ENCODE assay signal across 1 cellular context in the genomic region with DNA sequence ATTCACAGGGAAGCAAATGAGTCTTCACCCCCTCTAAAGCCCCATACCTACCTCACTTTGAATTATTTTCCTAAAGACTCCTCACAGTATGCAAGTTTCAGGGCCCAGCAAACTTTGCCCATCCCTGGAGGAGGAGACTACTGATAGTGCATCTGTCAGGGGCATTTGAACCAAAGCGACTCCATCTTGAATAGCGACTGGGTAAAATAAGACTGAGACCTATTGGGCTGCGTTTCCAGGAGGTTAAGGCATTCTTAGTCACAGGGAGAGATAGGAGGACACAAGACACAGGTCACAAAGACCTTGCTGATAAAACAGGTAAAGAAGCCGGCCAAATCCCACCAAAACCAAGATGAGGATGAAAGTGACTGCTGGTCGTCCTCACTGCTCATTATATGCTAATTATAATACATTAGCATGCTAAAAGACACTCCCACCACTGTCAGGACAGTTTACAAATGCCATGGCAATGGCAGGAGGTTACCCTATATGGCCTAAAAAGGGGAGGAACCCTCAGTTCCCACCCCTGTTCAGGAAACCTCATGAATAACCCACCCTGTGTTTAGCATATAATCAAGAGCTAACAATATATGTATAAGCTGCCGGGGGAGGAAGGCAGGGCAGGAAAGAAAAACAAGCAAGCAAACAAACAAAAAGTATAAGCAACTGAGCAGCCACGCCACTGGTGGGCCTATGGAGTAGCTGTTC.
A peak's percentile ranks its signal among the peaks of the same experiment; 100 is the strongest.
TF ChIP-seq lines count a peak whose summit lies in the region.

No MANE protein-coding gene starts in this region.

TF ChIP-seq in K562, 482 proteins besides CTCF, POLR2A, EP300 and RAD21 (continued from another document and continues in another):
- TF ChIP-seq AFF1 (IDR thresholded peaks at IDR 0.05; ENCODE audit: low read depth in 1 of 2, partially characterized antibody in 2 of 2) (no peak), ZBTB8A (IDR thresholded peaks at IDR 0.05; ENCODE audit: partially characterized antibody) (no peak), IRF9 (tag; IDR thresholded peaks at IDR 0.05) (peak; percentile 92), FUS (optimal IDR thresholded peaks at IDR 0.05; ENCODE audit: low read depth, low read length) (no peak), ZNF354B (CRISPR knock-in tag; IDR thresholded peaks at IDR 0.05) (no peak), BHLHE40 (IDR thresholded peaks at IDR 0.05; ENCODE audit: low read length) (no peak), FOXA3 (CRISPR knock-in tag; conservative IDR thresholded peaks at IDR 0.05 in 1 of 2, IDR thresholded peaks at IDR 0.05 in 1 of 2) (no peak), TAL1 (IDR thresholded peaks at IDR 0.05) (no peak), TEAD2 (tag; IDR thresholded peaks at IDR 0.05) (peak; percentile 89), ZNF175 (CRISPR knock-in tag; IDR thresholded peaks at IDR 0.05; ENCODE audit: low read depth) (peak; percentile 92), RBM15 (IDR thresholded peaks at IDR 0.05; ENCODE audit: insufficient read depth, low read length) (no peak), REST (CRISPR knock-in tag; IDR thresholded peaks at IDR 0.05; ENCODE audit: low read depth) (no peak), ZNF12 (CRISPR knock-in tag; IDR thresholded peaks at IDR 0.05) (no peak), ZNF592 (IDR thresholded peaks at IDR 0.05) (peak; percentile 100), FOS (IDR thresholded peaks at IDR 0.05; ENCODE audit: extremely low read depth, insufficient read length) (no peak), PHF21A (IDR thresholded peaks at IDR 0.05; ENCODE audit: borderline replicate concordance, low read depth) (no peak), CHD1 (IDR thresholded peaks at IDR 0.05; ENCODE audit: low read length) (no peak), ZBTB7A (IDR thresholded peaks at IDR 0.05; ENCODE audit: borderline replicate concordance, control insufficient read depth, low read depth, low read length) (no peak), CXXC5 (CRISPR knock-in tag; IDR thresholded peaks at IDR 0.05) (peak; percentile 89)
- TF ChIP-seq, protein P1, sequence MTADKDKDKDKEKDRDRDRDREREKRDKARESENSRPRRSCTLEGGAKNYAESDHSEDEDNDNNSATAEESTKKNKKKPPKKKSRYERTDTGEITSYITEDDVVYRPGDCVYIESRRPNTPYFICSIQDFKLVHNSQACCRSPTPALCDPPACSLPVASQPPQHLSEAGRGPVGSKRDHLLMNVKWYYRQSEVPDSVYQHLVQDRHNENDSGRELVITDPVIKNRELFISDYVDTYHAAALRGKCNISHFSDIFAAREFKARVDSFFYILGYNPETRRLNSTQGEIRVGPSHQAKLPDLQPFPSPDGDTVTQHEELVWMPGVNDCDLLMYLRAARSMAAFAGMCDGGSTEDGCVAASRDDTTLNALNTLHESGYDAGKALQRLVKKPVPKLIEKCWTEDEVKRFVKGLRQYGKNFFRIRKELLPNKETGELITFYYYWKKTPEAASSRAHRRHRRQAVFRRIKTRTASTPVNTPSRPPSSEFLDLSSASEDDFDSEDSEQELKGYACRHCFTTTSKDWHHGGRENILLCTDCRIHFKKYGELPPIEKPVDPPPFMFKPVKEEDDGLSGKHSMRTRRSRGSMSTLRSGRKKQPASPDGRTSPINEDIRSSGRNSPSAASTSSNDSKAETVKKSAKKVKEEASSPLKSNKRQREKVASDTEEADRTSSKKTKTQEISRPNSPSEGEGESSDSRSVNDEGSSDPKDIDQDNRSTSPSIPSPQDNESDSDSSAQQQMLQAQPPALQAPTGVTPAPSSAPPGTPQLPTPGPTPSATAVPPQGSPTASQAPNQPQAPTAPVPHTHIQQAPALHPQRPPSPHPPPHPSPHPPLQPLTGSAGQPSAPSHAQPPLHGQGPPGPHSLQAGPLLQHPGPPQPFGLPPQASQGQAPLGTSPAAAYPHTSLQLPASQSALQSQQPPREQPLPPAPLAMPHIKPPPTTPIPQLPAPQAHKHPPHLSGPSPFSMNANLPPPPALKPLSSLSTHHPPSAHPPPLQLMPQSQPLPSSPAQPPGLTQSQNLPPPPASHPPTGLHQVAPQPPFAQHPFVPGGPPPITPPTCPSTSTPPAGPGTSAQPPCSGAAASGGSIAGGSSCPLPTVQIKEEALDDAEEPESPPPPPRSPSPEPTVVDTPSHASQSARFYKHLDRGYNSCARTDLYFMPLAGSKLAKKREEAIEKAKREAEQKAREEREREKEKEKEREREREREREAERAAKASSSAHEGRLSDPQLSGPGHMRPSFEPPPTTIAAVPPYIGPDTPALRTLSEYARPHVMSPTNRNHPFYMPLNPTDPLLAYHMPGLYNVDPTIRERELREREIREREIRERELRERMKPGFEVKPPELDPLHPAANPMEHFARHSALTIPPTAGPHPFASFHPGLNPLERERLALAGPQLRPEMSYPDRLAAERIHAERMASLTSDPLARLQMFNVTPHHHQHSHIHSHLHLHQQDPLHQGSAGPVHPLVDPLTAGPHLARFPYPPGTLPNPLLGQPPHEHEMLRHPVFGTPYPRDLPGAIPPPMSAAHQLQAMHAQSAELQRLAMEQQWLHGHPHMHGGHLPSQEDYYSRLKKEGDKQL (CRISPR knock-in tag; IDR thresholded peaks at IDR 0.05; ENCODE audit: borderline replicate concordance) = no peak
- TF ChIP-seq, protein P2, sequence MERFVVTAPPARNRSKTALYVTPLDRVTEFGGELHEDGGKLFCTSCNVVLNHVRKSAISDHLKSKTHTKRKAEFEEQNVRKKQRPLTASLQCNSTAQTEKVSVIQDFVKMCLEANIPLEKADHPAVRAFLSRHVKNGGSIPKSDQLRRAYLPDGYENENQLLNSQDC (CRISPR knock-in tag; IDR thresholded peaks at IDR 0.05) = no peak
- TF ChIP-seq, protein P3, sequence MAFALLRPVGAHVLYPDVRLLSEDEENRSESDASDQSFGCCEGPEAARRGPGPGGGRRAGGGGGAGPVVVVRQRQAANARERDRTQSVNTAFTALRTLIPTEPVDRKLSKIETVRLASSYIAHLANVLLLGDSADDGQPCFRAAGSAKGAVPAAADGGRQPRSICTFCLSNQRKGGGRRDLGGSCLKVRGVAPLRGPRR (CRISPR knock-in tag; IDR thresholded peaks at IDR 0.05) = peak; percentile 62; the same call in 1 of the 2 replicates
- TF ChIP-seq, protein P4, sequence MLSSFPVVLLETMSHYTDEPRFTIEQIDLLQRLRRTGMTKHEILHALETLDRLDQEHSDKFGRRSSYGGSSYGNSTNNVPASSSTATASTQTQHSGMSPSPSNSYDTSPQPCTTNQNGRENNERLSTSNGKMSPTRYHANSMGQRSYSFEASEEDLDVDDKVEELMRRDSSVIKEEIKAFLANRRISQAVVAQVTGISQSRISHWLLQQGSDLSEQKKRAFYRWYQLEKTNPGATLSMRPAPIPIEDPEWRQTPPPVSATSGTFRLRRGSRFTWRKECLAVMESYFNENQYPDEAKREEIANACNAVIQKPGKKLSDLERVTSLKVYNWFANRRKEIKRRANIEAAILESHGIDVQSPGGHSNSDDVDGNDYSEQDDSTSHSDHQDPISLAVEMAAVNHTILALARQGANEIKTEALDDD (IDR thresholded peaks at IDR 0.05) = no peak
